Comparison of ENCODE assay signal across 8 cellular contexts in the genomic region with DNA sequence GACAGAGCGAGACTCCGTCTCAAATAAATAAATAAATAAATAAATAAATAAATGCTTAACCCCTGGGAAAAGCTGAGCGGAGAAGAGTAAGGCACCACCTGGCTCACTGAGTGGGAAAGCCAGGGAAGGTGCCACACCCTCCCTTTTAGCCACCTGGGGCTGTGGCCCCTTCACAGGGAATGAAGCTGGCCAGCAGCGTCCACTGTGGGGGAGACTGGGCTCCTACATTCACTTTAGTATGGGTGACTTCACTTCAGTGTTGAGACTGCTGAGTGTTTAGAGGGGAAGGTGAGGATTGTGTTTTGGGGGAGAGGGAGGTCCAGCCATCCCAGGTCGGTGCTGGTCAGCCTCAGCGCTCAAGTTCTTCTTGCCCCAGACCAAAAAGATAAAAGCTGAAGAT. TPM values are rescaled to one million over a fixed set of nuclear protein-coding genes. Genes with fewer than 3 reads are reported as not detected.
DNase-seq lines count a peak whose midpoint lies in the region; ATAC-seq and TF ChIP-seq lines count a peak whose summit lies in the region.

No MANE protein-coding gene starts in this region.

- H3K4me1 ChIP-seq in ascending aorta, result peaks cover 31 to 55% of the 10 kb centered on the region in 2 donors

- H3K27ac ChIP-seq in ascending aorta, result peak overlapping the region; percentile 87 to 99
- H3K27ac ChIP-seq in layer of hippocampus (ENCODE audit: low read depth, low read length), result peak overlapping the region; percentile 8
- peak overlapping the region; percentile 61 for H3K27ac ChIP-seq in temporal lobe (ENCODE audit: low read depth, low read length)

- no peak for ATAC-seq in activated CD8-positive, alpha-beta memory T cell treated with anti-CD3 and anti-CD28 coated beads, Interleukin-2, amount 10 ng/mL, durations not matched to agents 7 days and 5 days
- no peak for ATAC-seq in GM18498 (IDR thresholded peaks at IDR 0.05; ENCODE audit: unreplicated experiment)

- intact Hi-C loops in ascending aorta (cut with DNase I), result no loop called here

- TF ChIP-seq CTCF in ascending aorta (IDR thresholded peaks at IDR 0.05), result no peak

- no peaks in the 10 kb centered on the region for H3K9me3 Mint-ChIP-seq in activated CD8-positive, alpha-beta memory T cell treated with anti-CD3 and anti-CD28 coated beads, Interleukin-2, amount 10 ng/mL, durations not matched to agents 7 days and 5 days (ENCODE audit: low read depth)

- H3K36me3 Mint-ChIP-seq in activated CD8-positive, alpha-beta memory T cell treated with anti-CD3 and anti-CD28 coated beads, Interleukin-2, amount 10 ng/mL, durations not matched to agents 7 days and 5 days, result peaks cover 2% of the 10 kb centered on the region

- peaks cover 64% of the 10 kb centered on the region for H3K4me1 Mint-ChIP-seq in activated CD8-positive, alpha-beta memory T cell treated with anti-CD3 and anti-CD28 coated beads, Interleukin-2, amount 10 ng/mL, durations not matched to agents 7 days and 5 days

- H3K27ac Mint-ChIP-seq in activated CD8-positive, alpha-beta memory T cell treated with anti-CD3 and anti-CD28 coated beads, Interleukin-2, amount 10 ng/mL, durations not matched to agents 7 days and 5 days, result peak overlapping the region; percentile 12

- no peaks in the 10 kb centered on the region for H3K27me3 Mint-ChIP-seq in activated CD8-positive, alpha-beta memory T cell treated with anti-CD3 and anti-CD28 coated beads, Interleukin-2, amount 10 ng/mL, durations not matched to agents 7 days and 5 days

- H3K4me3 Mint-ChIP-seq in activated CD8-positive, alpha-beta memory T cell treated with anti-CD3 and anti-CD28 coated beads, Interleukin-2, amount 10 ng/mL, durations not matched to agents 7 days and 5 days, result peak overlapping the region; percentile 53

- H3K9me3 ChIP-seq in ascending aorta, result no peaks in the 10 kb centered on the region

- H3K4me3 ChIP-seq in ascending aorta, result peak overlapping the region; percentile 95 to 96

- CTCF ChIA-PET in activated CD8-positive, alpha-beta memory T cell treated with anti-CD3 and anti-CD28 coated beads, Interleukin-2, amount 10 ng/mL, durations not matched to agents 7 days and 5 days (lab: Charles Lee), result interaction anchor here (1.2 to 16.0 kb wide), 6 partner anchors 8 to 124 kb away, joined by 3 to 202 read pairs (median 19); a partner anchor contains a TSS

- H3K27me3 ChIP-seq in ascending aorta, result no peaks in the 10 kb centered on the region
- H3K27me3 ChIP-seq in layer of hippocampus (ENCODE audit: control insufficient read depth, insufficient read depth, low read length), result no peaks in the 10 kb centered on the region

- H3K36me3 ChIP-seq in ascending aorta, result peaks cover 26 to 38% of the 10 kb centered on the region in 2 donors

- no peak for DNase-seq in activated CD8-positive, alpha-beta memory T cell treated with anti-CD3 and anti-CD28 coated beads, Interleukin-2, amount 10 ng/mL, durations not matched to agents 7 days and 5 days
- no peak for DNase-seq in activated CD8-positive, alpha-beta memory T cell treated with anti-CD3 and anti-CD28 coated beads, Interleukin-2, amount 50 U/mL, for 48 hours
- DNase-seq in ascending aorta (ENCODE audit: low spot score in 2 of 2) (no peak), OCI-M1 (lab: John Stamatoyannopoulos, UW) (no peak), NCI-H1417 treated with DMSO at 0.1 percent for 48 hours (lab: John Stamatoyannopoulos, UW) (no peak)

RNA-seq across cellular contexts. Expression of a gene that starts 1.5 kb away (rescaled TPM):
- total RNA-seq in activated CD8-positive, alpha-beta memory T cell treated with anti-CD3 and anti-CD28 coated beads, Interleukin-2, amount 10 ng/mL, durations not matched to agents 7 days and 5 days, result 10 to 100 TPM in 1 of 2 experiments, 1 to 10 TPM in 1; 10.0 to 31.1 TPM
- total RNA-seq in ascending aorta (50.9 TPM), temporal lobe (16.0 TPM)

RNA-seq across cellular contexts. Expression of a gene that starts 11.9 kb away (rescaled TPM):
- total RNA-seq in activated CD8-positive, alpha-beta memory T cell treated with anti-CD3 and anti-CD28 coated beads, Interleukin-2, amount 10 ng/mL, durations not matched to agents 7 days and 5 days, result 10 to 100 TPM; 60.5 to 66.1 TPM
- total RNA-seq in ascending aorta (7.7 TPM), temporal lobe (6.1 TPM)

RNA-seq across cellular contexts. Expression of a gene that starts 20.7 kb away (rescaled TPM):
- total RNA-seq in activated CD8-positive, alpha-beta memory T cell treated with anti-CD3 and anti-CD28 coated beads, Interleukin-2, amount 10 ng/mL, durations not matched to agents 7 days and 5 days, result 100 to 1,000 TPM in 1 of 2 experiments, 10 to 100 TPM in 1; 99.1 to 104 TPM
- total RNA-seq in ascending aorta (188 TPM), temporal lobe (4.9 TPM)

RNA-seq across cellular contexts. Expression of a gene that starts 37.8 kb away (rescaled TPM):
- under 1 TPM; 0.33 to 0.85 TPM for total RNA-seq in activated CD8-positive, alpha-beta memory T cell treated with anti-CD3 and anti-CD28 coated beads, Interleukin-2, amount 10 ng/mL, durations not matched to agents 7 days and 5 days
- total RNA-seq in ascending aorta (708 TPM), temporal lobe (116 TPM)

RNA-seq across cellular contexts. Expression of a gene that starts 40.5 kb away (rescaled TPM):
- 1 to 10 TPM in 1 of 2 experiments, under 1 TPM in 1; 0.82 to 1.5 TPM for total RNA-seq in activated CD8-positive, alpha-beta memory T cell treated with anti-CD3 and anti-CD28 coated beads, Interleukin-2, amount 10 ng/mL, durations not matched to agents 7 days and 5 days
- total RNA-seq in ascending aorta (not detected), temporal lobe (not detected)

Comparison
In these comparisons a context has a peak if more than half of its experiments do, and no peak if none do; other contexts are left out.
1. H3K27ac ChIP-seq: peak in every context shown above with its lines; median percentile 93 in ascending aorta; 61 in temporal lobe; 8 in layer of hippocampus.
2. RNA of a gene that starts 20.7 kb away (total RNA-seq): 188 TPM in ascending aorta (single experiment) and 99.1 to 104 TPM in activated CD8-positive, alpha-beta memory T cell treated with anti-CD3 and anti-CD28 coated beads, Interleukin-2, amount 10 ng/mL, durations not matched to agents 7 days and 5 days; 4.9 TPM in temporal lobe (single experiment); every median in the first group is over 10 times any median in the second.